In genomic region chr11:34890089-34890488, GRCh38 we compare ENCODE assay signal across 12 cellular contexts. TPM values are rescaled to one million over a fixed set of nuclear protein-coding genes. Genes with fewer than 3 reads are reported as not detected.
DNase-seq lines count a peak whose midpoint lies in the region; TF ChIP-seq lines count a peak whose summit lies in the region.
"Had no signal": no experiment of that assay in that cellular context is flagged by ENCODE, and none has a peak within 500 bp of the region (broad histone marks: within the 10 kb centered on the region; RNA-seq: fewer than 3 reads in every experiment).

No MANE protein-coding gene starts in this region.

- TF ChIP-seq CTCF in fibroblast of pulmonary artery (IDR thresholded peaks at IDR 0.05; ENCODE audit: low read length, missing control alignments) = peak; percentile 40

- peak; percentile 1 for DNase-seq in NCI-H446 treated with DMSO at 0.1 percent for 48 hours (lab: John Stamatoyannopoulos, UW)
- no peak for DNase-seq in NCI-H446 (lab: John Stamatoyannopoulos, UW)
- peak; percentile 31 for DNase-seq in RPMI7951 (ENCODE audit: low read depth)
- peak; percentile 17 for DNase-seq in fibroblast of pulmonary artery (ENCODE audit: low read depth)
- DNase-seq in superior temporal gyrus (ENCODE audit: extremely low spot score) = peak; percentile 48
- DNase-seq in T1000 (lab: John Stamatoyannopoulos, UW) = no peak
- no peak for DNase-seq in cortex of kidney (lab: John Stamatoyannopoulos, UW)
- DNase-seq in NCI-H1048 (lab: John Stamatoyannopoulos, UW) = no peak
- DNase-seq: activated CD4-positive, CD25-positive, alpha-beta regulatory T cell; activated effector memory CD4-positive, alpha-beta T cell treated with Interleukin-2 at 50 U/mL for 16 hours; NK-92 treated with Interleukin-12 subunit alpha and Interleukin-12 subunit beta, amount 100 ng/mL, for 24 hours; thyroid gland had no signal

- no peak overlapping the region for H3K4me3 ChIP-seq in fibroblast of pulmonary artery (replicated peaks; ENCODE audit: low read depth, low read length)
- H3K4me3 ChIP-seq: thyroid gland had no signal

RNA-seq across cellular contexts. Expression of gene APIP, which starts 26.1 kb away (rescaled TPM):
- total RNA-seq in RPMI7951 (2014; rRNA removed; shearing (Covaris generic)) = 40.3 and 48.1 TPM in 2 replicates

RNA-seq across cellular contexts. Expression of gene PDHX, which starts 26.3 kb away (rescaled TPM):
- total RNA-seq in RPMI7951 (2014; rRNA removed; shearing (Covaris generic)) = 39.2 and 41.0 TPM in 2 replicates

Comparison
In these comparisons a context has a peak if more than half of its experiments do, and no peak if none do; other contexts are left out.
1. DNase-seq: peak in NCI-H446 treated with DMSO at 0.1 percent for 48 hours (single experiment), RPMI7951 (single experiment), fibroblast of pulmonary artery (single experiment) and superior temporal gyrus (single experiment); none in NCI-H446 (0 of 2), T1000 (single experiment), cortex of kidney (single experiment) and NCI-H1048 (single experiment).